ENCODE assay signal across 11 cellular contexts in the genomic region with DNA sequence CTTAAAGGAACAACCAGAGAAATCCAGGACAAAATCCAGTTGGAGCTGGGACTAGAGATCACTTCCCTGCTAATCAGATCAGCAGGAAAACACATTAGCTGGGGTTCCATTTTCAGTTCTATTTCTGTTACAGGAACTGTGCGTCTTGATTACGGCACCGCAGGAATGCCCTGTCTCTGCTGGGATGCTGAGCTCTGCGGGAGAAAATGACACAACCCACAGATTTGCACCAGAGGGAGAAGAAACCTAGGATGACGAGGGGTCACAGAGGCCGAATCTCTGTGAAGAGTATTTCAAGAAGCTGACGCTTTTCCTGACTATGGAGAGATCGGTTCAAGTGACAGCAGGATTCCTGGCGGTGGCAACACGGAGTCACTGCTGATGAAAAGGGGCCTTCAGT. TPM values are rescaled to one million over a fixed set of nuclear protein-coding genes. Genes with fewer than 3 reads are reported as not detected.
"Had no signal": no experiment of that assay in that cellular context is flagged by ENCODE, and none has a peak within 500 bp of the region (broad histone marks: within the 10 kb centered on the region; RNA-seq: fewer than 3 reads in every experiment).

No MANE protein-coding gene starts in this region.

RNA-seq across cellular contexts. Expression of gene RSPH10B, which starts 40.2 kb away (rescaled TPM):
- total RNA-seq: PC-3, PC-9, Right ventricle myocardium inferior, Right ventricle myocardium superior, SJSA1 had no signal
- polyA plus RNA-seq: SK-N-SH had no signal

RNA-seq across cellular contexts. Expression of gene OCM, which starts 49.7 kb away (rescaled TPM):
- total RNA-seq: OCI-LY7, PC-3, PC-9, Peyer's patch, Right ventricle myocardium inferior, Right ventricle myocardium superior, RPMI7951, SJCRH30, SJSA1, SK-MEL-5 had no signal
- polyA plus RNA-seq: SK-N-SH had no signal
